ENCODE assay signal across 9 cellular contexts in genomic region chr6:46848684-46849360, GRCh38. TPM values are rescaled to one million over a fixed set of nuclear protein-coding genes. Genes with fewer than 3 reads are reported as not detected.
DNase-seq lines count a peak whose midpoint lies in the region; ATAC-seq and TF ChIP-seq lines count a peak whose summit lies in the region.
"Had no signal": no experiment of that assay in that cellular context is flagged by ENCODE, and none has a peak within 500 bp of the region (broad histone marks: within the 10 kb centered on the region; RNA-seq: fewer than 3 reads in every experiment).

No MANE protein-coding gene starts in this region.

- H3K36me3 ChIP-seq in mucosa of descending colon (ENCODE audit: low read depth): no peaks in the 10 kb centered on the region

- DNase-seq in NOMO-1 treated with DMSO at 0.1 percent for 48 hours (lab: John Stamatoyannopoulos, UW; ENCODE audit: unreplicated experiment) (peak; percentile 72), activated T-cell treated with anti-CD3 and anti-CD28 coated beads for 1 hour (ENCODE audit: low read depth) (peak; percentile 39), epithelial cell of proximal tubule (ENCODE audit: low read depth) (no peak), mucosa of descending colon (peak; percentile 92 to 94 (median 94))
- peak; percentile 40 for DNase-seq in stimulated activated CD8-positive, alpha-beta memory T cell treated with anti-CD3 and anti-CD28 coated beads, Interleukin-4, amount 100 ng/mL, for 24 hours (ENCODE audit: low read depth)

- H3K4me1 ChIP-seq in mucosa of descending colon (ENCODE audit: low read depth): peaks cover 12% of the 10 kb centered on the region

- intact Hi-C loops in mucosa of descending colon (cut with DNase I, micrococcal nuclease): loop anchor here in 1 of 2 donors (5.0 kb wide), 1 partner anchor 198 kb away; no protein-coding TSS in a partner anchor

- H3K4me3 ChIP-seq in epithelial cell of proximal tubule (ENCODE audit: low read depth, low read length) (peak overlapping the region; percentile 29), mucosa of descending colon (no peak overlapping the region)

- no peaks in the 10 kb centered on the region for H3K9me3 ChIP-seq in mucosa of descending colon

- TF ChIP-seq CTCF in C4-2B (conservative IDR thresholded peaks at IDR 0.05): peak; percentile 86
- peak; percentile 88 for TF ChIP-seq CTCF in epithelial cell of proximal tubule (conservative IDR thresholded peaks at IDR 0.05; ENCODE audit: low read depth, low read length)
- TF ChIP-seq CTCF in mucosa of descending colon (IDR thresholded peaks at IDR 0.05): peak; percentile 89

- peak; percentile 95 for ATAC-seq in GM19351 (IDR thresholded peaks at IDR 0.05; ENCODE audit: unreplicated experiment)
- ATAC-seq in HG03521 (IDR thresholded peaks at IDR 0.05; ENCODE audit: unreplicated experiment): peak; percentile 80
- peak; percentile 100 for ATAC-seq in mucosa of descending colon

- H3K27ac ChIP-seq in C4-2B: no peak overlapping the region

RNA-seq across cellular contexts. Expression of gene MEP1A, which starts 55.6 kb away (rescaled TPM):
- total RNA-seq in epithelial cell of proximal tubule: not detected in 2 replicates
- total RNA-seq in mucosa of descending colon: 100 to 1,000 TPM; 118 to 498 (median 183) TPM
- total RNA-seq: RPMI7951 had no signal

Comparison
In these comparisons a context has a peak if more than half of its experiments do, and no peak if none do; other contexts are left out.
1. RNA of gene MEP1A, which starts 55.6 kb away (total RNA-seq): 118 to 498 TPM in mucosa of descending colon; not detected in epithelial cell of proximal tubule; every median in the first group is over 100 times any median in the second.
2. Peak in every context shown above with its lines, with median percentiles within 50 percentile points of each other: CTCF ChIP-seq and ATAC-seq.